11 cellular contexts compared by ENCODE assay signal in the genomic region with DNA sequence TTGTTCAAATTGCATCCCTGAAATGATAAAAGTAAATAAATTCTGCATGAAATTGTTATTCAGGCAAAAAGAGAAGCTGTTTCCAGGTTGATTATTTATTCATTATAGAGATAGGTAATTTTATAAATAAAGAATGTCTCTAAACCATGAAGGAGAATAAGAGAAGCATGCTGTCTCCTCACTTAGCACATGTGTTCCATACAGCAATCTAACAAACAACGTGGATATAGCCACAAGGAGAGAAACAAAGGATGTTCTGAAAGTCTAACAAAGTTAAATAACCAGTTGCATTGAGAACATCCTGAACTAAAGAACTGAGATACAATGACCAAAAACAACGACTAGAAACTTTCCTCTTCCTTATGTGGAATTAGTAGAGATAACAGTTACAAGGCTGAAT. TPM values are rescaled to one million over a fixed set of nuclear protein-coding genes. Genes with fewer than 3 reads are reported as not detected.
"Had no signal": no experiment of that assay in that cellular context is flagged by ENCODE, and none has a peak within 500 bp of the region (broad histone marks: within the 10 kb centered on the region; RNA-seq: fewer than 3 reads in every experiment).

No MANE protein-coding gene starts in this region.

- ATAC-seq: GM23338, HCT116 had no signal

- H3K36me3 ChIP-seq: HAP-1 had no signal

- H3K4me3 Mint-ChIP-seq: GM23338, H9, HFFc6 had no signal

- H3K4me1 ChIP-seq: HAP-1 had no signal

- H2AFZ ChIP-seq: GM23248, GM23338 had no signal

- H3K27ac Mint-ChIP-seq: GM23338, H9, HFFc6 had no signal

- H3K4me2 ChIP-seq: GM23338 had no signal

- H3K9me3 ChIP-seq: HAP-1 had no signal

- H3K27ac ChIP-seq: GM23248 had no signal

- H3K4me1 Mint-ChIP-seq: GM23338, H9 had no signal

- H3K9ac ChIP-seq: GM23248 had no signal

- H3K4me3 ChIP-seq: GM23248, GM23338, HAP-1 had no signal

- DNase-seq: GM23248, GOT3, H7, H9, HCEC 1CT, HFFc6 had no signal

- FAIRE-seq: H1, H54 had no signal

RNA-seq across cellular contexts. Expression of gene NEBL, which starts 50.8 kb away (rescaled TPM):
- total RNA-seq: GM23248, HFFc6 had no signal
- polyA plus RNA-seq: GM23248 had no signal
